Comparison of ENCODE assay signal across 16 cellular contexts in the genomic region with DNA sequence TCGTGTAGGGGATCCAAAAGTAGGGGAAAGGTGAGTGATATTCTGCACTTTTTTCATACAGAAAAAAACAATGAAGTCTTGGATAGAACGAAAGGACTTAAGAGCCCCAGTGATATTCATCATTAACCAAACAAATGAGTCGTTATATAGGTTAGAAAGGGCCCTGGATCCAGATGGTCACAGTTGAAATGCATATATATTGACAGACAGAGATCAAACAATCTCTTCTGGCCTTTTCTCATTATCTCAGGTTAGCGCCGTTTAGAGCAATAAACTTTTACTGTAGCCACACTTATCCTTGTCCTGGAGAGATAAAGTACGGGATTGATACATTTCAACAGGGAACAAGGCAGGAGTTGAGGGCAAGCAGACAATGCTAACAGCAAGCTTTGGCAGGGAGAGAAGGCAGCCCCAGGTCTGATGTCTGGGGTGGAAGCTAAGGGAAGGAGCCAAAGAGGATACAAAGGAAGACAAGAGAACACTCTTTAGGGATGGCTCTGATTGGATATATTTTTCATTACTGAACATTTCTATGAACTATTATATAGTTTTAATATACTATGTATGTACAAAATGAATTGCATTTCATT.
DNase-seq lines count a peak whose midpoint lies in the region; FAIRE-seq and TF ChIP-seq lines count a peak whose summit lies in the region.
"Had no signal": no experiment of that assay in that cellular context is flagged by ENCODE, and none has a peak within 500 bp of the region (broad histone marks: within the 10 kb centered on the region; RNA-seq: fewer than 3 reads in every experiment).

No MANE protein-coding gene starts in this region.

- POLR2A ChIA-PET in HEK293 (lab: Yijun Ruan, JAX): interaction anchor here (0.6 kb wide), 1 partner anchor 8 kb away, joined by 3 read pairs; no protein-coding TSS in a partner anchor

- H3K9ac ChIP-seq in neural progenitor cell: no peak overlapping the region
- H3K9ac ChIP-seq: BLaER1 had no signal

- DNase-seq in DMS53 (lab: John Stamatoyannopoulos, UW) (peak; percentile 6), DMS53 treated with DMSO at 0.1 percent for 48 hours (lab: John Stamatoyannopoulos, UW; ENCODE audit: unreplicated experiment) (no peak), bronchial epithelial cell (ENCODE audit: low read depth) (no peak), neural progenitor cell (ENCODE audit: low spot score) (no peak), NCI-H526 treated with DMSO at 0.1 percent for 48 hours (lab: John Stamatoyannopoulos, UW) (no peak), uterus (no peak)
- no peak for DNase-seq in stimulated activated CD8-positive, alpha-beta memory T cell treated with anti-CD3 and anti-CD28 coated beads, Interleukin-4, amount 100 ng/mL, for 48 hours
- DNase-seq: H7, Kasumi-1, NCI-H2029 treated with DMSO at 0.1 percent for 48 hours, NCI-H2227 treated with DMSO at 0.1 percent for 48 hours, NCI-H524 treated with DMSO at 0.1 percent for 48 hours had no signal

- H3K27ac Mint-ChIP-seq in neural progenitor cell: no peak overlapping the region

- H4K20me1 ChIP-seq in neural progenitor cell (ENCODE audit: low read depth): no peaks in the 10 kb centered on the region
- H4K20me1 ChIP-seq: BLaER1 had no signal

- peak overlapping the region; percentile 40 for H2AFZ ChIP-seq in neural progenitor cell (replicated peaks)

- TF ChIP-seq CTCF in HEK293 (tag by site-specific recombination; IDR thresholded peaks at IDR 0.05) (no peak), bronchial epithelial cell (IDR thresholded peaks at IDR 0.05; ENCODE audit: insufficient read depth, low read length, severe bottlenecking) (no peak), neural progenitor cell (IDR thresholded peaks at IDR 0.05) (no peak), uterus (IDR thresholded peaks at IDR 0.05) (no peak)

- CTCF ChIA-PET in HEK293 (lab: Yijun Ruan, JAX): interaction anchor here (0.5 to 4.2 kb wide), 8 partner anchors 14 to 330 kb away, joined by 3 to 22 read pairs (median 4); no protein-coding TSS in a partner anchor

- H3K36me3 ChIP-seq in HEK293 (ENCODE audit: control insufficient read depth in 2 of 2, insufficient read depth in 1 of 2, low read length in 2 of 2): peaks cover 0 to 12% of the 10 kb centered on the region in 2 experiments; a peak in 2 of 3 replicates
- H3K36me3 ChIP-seq in bronchial epithelial cell (ENCODE audit: control insufficient read depth, insufficient read depth, low read length): no peaks in the 10 kb centered on the region
- no peaks in the 10 kb centered on the region for H3K36me3 ChIP-seq in neural progenitor cell
- H3K36me3 ChIP-seq in uterus: no peaks in the 10 kb centered on the region
- H3K36me3 ChIP-seq: BLaER1 had no signal

- H3K4me3 Mint-ChIP-seq in neural progenitor cell: no peak overlapping the region

- no peak overlapping the region for H3K27ac ChIP-seq in HEK293 (ENCODE audit: extremely low read depth, low read depth, low read length)
- H3K27ac ChIP-seq in neural progenitor cell: no peak overlapping the region
- H3K27ac ChIP-seq in uterus: no peak overlapping the region
- H3K27ac ChIP-seq: 22Rv1, BLaER1, SK-N-MC had no signal

- H3K4me1 ChIP-seq in HEK293 (ENCODE audit: control insufficient read depth, insufficient read depth, low read length) (peaks cover 12% of the 10 kb centered on the region; the same call in 1 of the 2 replicates), neural progenitor cell (no peaks in the 10 kb centered on the region), uterus (no peaks in the 10 kb centered on the region)
- H3K4me1 ChIP-seq: BLaER1 had no signal

- H3K36me3 Mint-ChIP-seq in neural progenitor cell: peaks cover 9% of the 10 kb centered on the region

- H3K4me2 ChIP-seq in neural progenitor cell: no peak overlapping the region
- H3K4me2 ChIP-seq: BLaER1 had no signal

- H3K27me3 ChIP-seq in bronchial epithelial cell (ENCODE audit: control insufficient read depth, insufficient read depth, low read length): no peaks in the 10 kb centered on the region
- H3K27me3 ChIP-seq in neural progenitor cell: no peaks in the 10 kb centered on the region
- no peaks in the 10 kb centered on the region for H3K27me3 ChIP-seq in uterus
- H3K27me3 ChIP-seq: BLaER1 had no signal

- H3K4me3 ChIP-seq in HEK293 (ENCODE audit: low read depth, low read length): no peak overlapping the region
- H3K4me3 ChIP-seq in bronchial epithelial cell (ENCODE audit: low read depth, low read length): no peak overlapping the region
- H3K4me3 ChIP-seq in neural progenitor cell: no peak overlapping the region
- no peak overlapping the region for H3K4me3 ChIP-seq in uterus
- H3K4me3 ChIP-seq: BLaER1, SK-N-MC had no signal

- H3F3A ChIP-seq in neural progenitor cell (ENCODE audit: low read depth): no peaks in the 10 kb centered on the region

- no peaks in the 10 kb centered on the region for H3K9me3 Mint-ChIP-seq in neural progenitor cell

- no peaks in the 10 kb centered on the region for H3K79me2 ChIP-seq in neural progenitor cell (ENCODE audit: low read depth)

- intact Hi-C loops in uterus (cut with DNase I; ENCODE audit: low total_unique reads): loop anchor here (10.0 kb wide), 1 partner anchor 65 kb away; no protein-coding TSS in a partner anchor

- H3K9me3 ChIP-seq in HEK293 (ENCODE audit: control insufficient read depth, insufficient read depth, low read depth, low read length) (no peaks in the 10 kb centered on the region), neural progenitor cell (ENCODE audit: low read depth) (no peaks in the 10 kb centered on the region), uterus (no peaks in the 10 kb centered on the region)
- H3K9me3 ChIP-seq: BLaER1 had no signal

- FAIRE-seq in bronchial epithelial cell (lab: Jason Lieb, UNC): peak; percentile 18

- TF ChIP-seq POLR2A in uterus (IDR thresholded peaks at IDR 0.05): no peak

- no peaks in the 10 kb centered on the region for H3K27me3 Mint-ChIP-seq in neural progenitor cell (ENCODE audit: insufficient read depth, low read depth)

- H3K4me1 Mint-ChIP-seq in neural progenitor cell: peaks cover 5% of the 10 kb centered on the region

TF ChIP-seq in HEK293, 187 proteins besides CTCF, POLR2A, EP300 and RAD21 (continues in another document):
- TF ChIP-seq HOXC10 (CRISPR knock-in tag; IDR thresholded peaks at IDR 0.05) (no peak), MZF1 (tag by site-specific recombination; IDR thresholded peaks at IDR 0.05; ENCODE audit: borderline replicate concordance) (no peak)
- TF ChIP-seq, protein P1, sequence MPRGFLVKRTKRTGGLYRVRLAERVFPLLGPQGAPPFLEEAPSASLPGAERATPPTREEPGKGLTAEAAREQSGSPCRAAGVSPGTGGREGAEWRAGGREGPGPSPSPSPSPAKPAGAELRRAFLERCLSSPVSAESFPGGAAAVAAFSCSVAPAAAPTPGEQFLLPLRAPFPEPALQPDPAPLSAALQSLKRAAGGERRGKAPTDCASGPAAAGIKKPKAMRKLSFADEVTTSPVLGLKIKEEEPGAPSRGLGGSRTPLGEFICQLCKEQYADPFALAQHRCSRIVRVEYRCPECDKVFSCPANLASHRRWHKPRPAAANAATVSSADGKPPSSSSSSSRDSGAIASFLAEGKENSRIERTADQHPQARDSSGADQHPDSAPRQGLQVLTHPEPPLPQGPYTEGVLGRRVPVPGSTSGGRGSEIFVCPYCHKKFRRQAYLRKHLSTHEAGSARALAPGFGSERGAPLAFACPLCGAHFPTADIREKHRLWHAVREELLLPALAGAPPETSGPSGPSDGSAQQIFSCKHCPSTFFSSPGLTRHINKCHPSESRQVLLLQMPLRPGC (tag by site-specific recombination; IDR thresholded peaks at IDR 0.05): no peak
- TF ChIP-seq, protein P2, sequence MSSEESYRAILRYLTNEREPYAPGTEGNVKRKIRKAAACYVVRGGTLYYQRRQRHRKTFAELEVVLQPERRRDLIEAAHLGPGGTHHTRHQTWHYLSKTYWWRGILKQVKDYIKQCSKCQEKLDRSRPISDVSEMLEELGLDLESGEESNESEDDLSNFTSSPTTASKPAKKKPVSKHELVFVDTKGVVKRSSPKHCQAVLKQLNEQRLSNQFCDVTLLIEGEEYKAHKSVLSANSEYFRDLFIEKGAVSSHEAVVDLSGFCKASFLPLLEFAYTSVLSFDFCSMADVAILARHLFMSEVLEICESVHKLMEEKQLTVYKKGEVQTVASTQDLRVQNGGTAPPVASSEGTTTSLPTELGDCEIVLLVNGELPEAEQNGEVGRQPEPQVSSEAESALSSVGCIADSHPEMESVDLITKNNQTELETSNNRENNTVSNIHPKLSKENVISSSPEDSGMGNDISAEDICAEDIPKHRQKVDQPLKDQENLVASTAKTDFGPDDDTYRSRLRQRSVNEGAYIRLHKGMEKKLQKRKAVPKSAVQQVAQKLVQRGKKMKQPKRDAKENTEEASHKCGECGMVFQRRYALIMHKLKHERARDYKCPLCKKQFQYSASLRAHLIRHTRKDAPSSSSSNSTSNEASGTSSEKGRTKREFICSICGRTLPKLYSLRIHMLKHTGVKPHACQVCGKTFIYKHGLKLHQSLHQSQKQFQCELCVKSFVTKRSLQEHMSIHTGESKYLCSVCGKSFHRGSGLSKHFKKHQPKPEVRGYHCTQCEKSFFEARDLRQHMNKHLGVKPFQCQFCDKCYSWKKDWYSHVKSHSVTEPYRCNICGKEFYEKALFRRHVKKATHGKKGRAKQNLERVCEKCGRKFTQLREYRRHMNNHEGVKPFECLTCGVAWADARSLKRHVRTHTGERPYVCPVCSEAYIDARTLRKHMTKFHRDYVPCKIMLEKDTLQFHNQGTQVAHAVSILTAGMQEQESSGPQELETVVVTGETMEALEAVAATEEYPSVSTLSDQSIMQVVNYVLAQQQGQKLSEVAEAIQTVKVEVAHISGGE (tag by site-specific recombination; conservative IDR thresholded peaks at IDR 0.05; ENCODE audit: low read depth): no peak
